ENCODE assay signal across 18 cellular contexts in genomic region chr1:3384407-3384806, GRCh38.
"Had no signal": no experiment of that assay in that cellular context is flagged by ENCODE, and none has a peak within 500 bp of the region (broad histone marks: within the 10 kb centered on the region; RNA-seq: fewer than 3 reads in every experiment).

No MANE protein-coding gene starts in this region.

- DNase-seq: activated CD4-positive, alpha-beta T cell treated with anti-CD3 and anti-CD28 coated beads for 36 hours; activated CD4-positive, alpha-beta T cell treated with anti-CD3 and anti-CD28 coated beads, Interleukin-2, amount 50 U/mL, for 48 hours; activated naive CD4-positive, alpha-beta T cell treated with anti-CD3 and anti-CD28 coated beads for 36 hours; activated naive CD8-positive, alpha-beta T cell treated with anti-CD3 and anti-CD28 coated beads, Interleukin-2, amount 50 U/mL, for 24 hours; activated T-cell treated with anti-CD3 and anti-CD28 coated beads, Interleukin-2, amount 50 U/mL, for 24 hours; aorta; brain microvascular endothelial cell; central memory CD4-positive, alpha-beta T cell; colonic mucosa; heart right ventricle; mesendoderm; SK-N-SH; stimulated activated CD4-positive, alpha-beta T cell treated with anti-CD3 and anti-CD28 coated beads, Interleukin-2, amount 100 ng/mL, for 48 hours; stimulated activated naive B cell treated with anti-CD40 and anti-IgM and Interleukin-4, amounts not matched to agents 10 μg/mL and 1 μg/mL and 100 μg/mL, for 72 hours; tibial artery had no signal

- H3K4me3 ChIP-seq: colonic mucosa, heart right ventricle, tibial artery had no signal

- H3K27me3 ChIP-seq: colonic mucosa, tibial artery had no signal

- H3K36me3 Mint-ChIP-seq: naive thymus-derived CD8-positive, alpha-beta T cell; stimulated activated naive B cell treated with anti-CD40 and anti-IgM and Interleukin-4, amounts not matched to agents 10 μg/mL and 1 μg/mL and 100 μg/mL, for 72 hours; WTC11 had no signal

- H3K4me2 ChIP-seq: SK-N-SH had no signal

- H3K27ac ChIP-seq: brain microvascular endothelial cell, colonic mucosa, heart right ventricle had no signal

- H3K9ac ChIP-seq: SK-N-SH had no signal

- H3K4me3 Mint-ChIP-seq: activated CD4-positive, alpha-beta T cell treated with anti-CD3 and anti-CD28 coated beads for 36 hours; activated naive CD4-positive, alpha-beta T cell treated with anti-CD3 and anti-CD28 coated beads for 36 hours; activated naive CD8-positive, alpha-beta T cell treated with anti-CD3 and anti-CD28 coated beads, Interleukin-2, amount 50 U/mL, for 24 hours; activated T-cell treated with anti-CD3 and anti-CD28 coated beads, Interleukin-2, amount 50 U/mL, for 24 hours; stimulated activated naive B cell treated with anti-CD40 and anti-IgM and Interleukin-4, amounts not matched to agents 10 μg/mL and 1 μg/mL and 100 μg/mL, for 72 hours; WTC11 had no signal

- H3K27me3 Mint-ChIP-seq: activated CD4-positive, alpha-beta T cell treated with anti-CD3 and anti-CD28 coated beads for 36 hours had no signal

- H3K4me1 ChIP-seq: colonic mucosa had no signal

- H3K36me3 ChIP-seq: brain microvascular endothelial cell, colonic mucosa had no signal

- H3K9me3 ChIP-seq: colonic mucosa, heart right ventricle, SK-N-SH, tibial artery had no signal

- H3K27ac Mint-ChIP-seq: activated CD4-positive, alpha-beta T cell treated with anti-CD3 and anti-CD28 coated beads for 36 hours; activated naive CD4-positive, alpha-beta T cell treated with anti-CD3 and anti-CD28 coated beads for 36 hours; activated naive CD8-positive, alpha-beta T cell treated with anti-CD3 and anti-CD28 coated beads, Interleukin-2, amount 50 U/mL, for 24 hours; activated T-cell treated with anti-CD3 and anti-CD28 coated beads, Interleukin-2, amount 50 U/mL, for 24 hours; activated T-helper 2 cell treated with anti-CD3 and anti-CD28 coated beads, Interferon-gamma antibody, Interleukin-2, Interleukin-4, amounts not matched to agents 10 μg/mL and 5 μg/mL and 100 μg/mL, durations not matched to agents 14 hours and 24 hours and 36 hours; stimulated activated naive B cell treated with anti-CD40 and anti-IgM and Interleukin-4, amounts not matched to agents 10 μg/mL and 1 μg/mL and 100 μg/mL, for 72 hours; WTC11 had no signal

- H3K4me1 Mint-ChIP-seq: activated CD4-positive, alpha-beta T cell treated with anti-CD3 and anti-CD28 coated beads for 36 hours; activated naive CD8-positive, alpha-beta T cell treated with anti-CD3 and anti-CD28 coated beads, Interleukin-2, amount 50 U/mL, for 24 hours; stimulated activated naive B cell treated with anti-CD40 and anti-IgM and Interleukin-4, amounts not matched to agents 10 μg/mL and 1 μg/mL and 100 μg/mL, for 72 hours; WTC11 had no signal

- H3K9me3 Mint-ChIP-seq: activated naive CD4-positive, alpha-beta T cell treated with anti-CD3 and anti-CD28 coated beads for 36 hours; activated naive CD8-positive, alpha-beta T cell treated with anti-CD3 and anti-CD28 coated beads, Interleukin-2, amount 50 U/mL, for 24 hours; activated T-cell treated with anti-CD3 and anti-CD28 coated beads, Interleukin-2, amount 50 U/mL, for 24 hours; activated T-helper 2 cell treated with anti-CD3 and anti-CD28 coated beads, Interferon-gamma antibody, Interleukin-2, Interleukin-4, amounts not matched to agents 10 μg/mL and 5 μg/mL and 100 μg/mL, durations not matched to agents 14 hours and 24 hours and 36 hours; naive thymus-derived CD8-positive, alpha-beta T cell; stimulated activated naive B cell treated with anti-CD40 and anti-IgM and Interleukin-4, amounts not matched to agents 10 μg/mL and 1 μg/mL and 100 μg/mL, for 72 hours; WTC11 had no signal

- ATAC-seq: activated CD4-positive, alpha-beta T cell treated with anti-CD3 and anti-CD28 coated beads for 36 hours; activated naive CD8-positive, alpha-beta T cell treated with anti-CD3 and anti-CD28 coated beads, Interleukin-2, amount 50 U/mL, for 24 hours; naive thymus-derived CD8-positive, alpha-beta T cell; stimulated activated naive B cell treated with anti-CD40 and anti-IgM and Interleukin-4, amounts not matched to agents 10 μg/mL and 1 μg/mL and 100 μg/mL, for 72 hours; WTC11 had no signal
